ENCODE assay signal across 25 cellular contexts in the genomic region with DNA sequence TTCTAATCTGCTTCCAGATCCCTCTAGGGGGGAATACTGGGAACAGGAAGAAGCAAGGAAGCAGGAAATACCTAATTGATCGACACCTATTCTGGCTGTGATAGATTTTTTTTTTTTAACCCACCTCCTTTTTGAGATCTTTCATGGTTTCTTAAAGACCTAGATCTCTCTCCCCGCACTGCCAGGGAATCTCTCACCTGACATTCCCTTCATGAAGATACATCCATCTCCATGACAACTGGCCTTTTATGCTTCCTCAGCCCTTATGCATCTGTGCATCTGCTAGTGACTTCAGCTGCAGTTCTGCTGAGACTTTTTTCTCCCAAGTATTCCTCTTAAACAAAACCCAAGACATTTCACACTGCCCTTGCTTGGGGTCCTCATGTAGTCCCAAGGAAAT. TPM values are rescaled to one million over a fixed set of nuclear protein-coding genes. Genes with fewer than 3 reads are reported as not detected.
"Had no signal": no experiment of that assay in that cellular context is flagged by ENCODE, and none has a peak within 500 bp of the region (broad histone marks: within the 10 kb centered on the region; RNA-seq: fewer than 3 reads in every experiment).

No MANE protein-coding gene starts in this region.

- H3K27ac ChIP-seq: colonic mucosa, heart left ventricle, neutrophil, right atrium auricular region, sigmoid colon, skin epidermis, uterus had no signal

- H3K9me3 Mint-ChIP-seq: type B pancreatic cell had no signal

- H3K4me1 Mint-ChIP-seq: naive B cell, nephron had no signal

- H3K27me3 Mint-ChIP-seq: type B pancreatic cell had no signal

- ATAC-seq: heart left ventricle, left colon, left ventricle myocardium superior had no signal

- H3K4me3 Mint-ChIP-seq: naive B cell, nephron, type B pancreatic cell had no signal

- DNase-seq: colonic mucosa; dermis blood vessel endothelial cell; heart left ventricle; hippocampal formation; left colon; left ventricle myocardium superior; mesenchymal stem cell; naive B cell; sigmoid colon; stimulated activated CD4-positive, alpha-beta T cell treated with anti-CD3 and anti-CD28 coated beads, Interleukin-2, amount 100 ng/mL, for 24 hours; stimulated activated naive CD4-positive, alpha-beta T cell treated with Interleukin-2 at 50 U/mL for 16 hours; uterus had no signal

- H3K36me3 ChIP-seq: colonic mucosa, heart left ventricle, neutrophil, right atrium auricular region, sigmoid colon, uterus had no signal

- H3K27me3 ChIP-seq: colonic mucosa, heart left ventricle, neutrophil, right atrium auricular region, sigmoid colon, uterus had no signal

- H3K36me3 Mint-ChIP-seq: type B pancreatic cell had no signal

- H3K4me1 ChIP-seq: colonic mucosa, heart left ventricle, right atrium auricular region, sigmoid colon, uterus had no signal

- H3K4me3 ChIP-seq: colonic mucosa, heart left ventricle, lung, right atrium auricular region, sigmoid colon, skin epidermis, uterus had no signal

- H3K27ac Mint-ChIP-seq: nephron, type B pancreatic cell had no signal

- H3K9me3 ChIP-seq: colonic mucosa, heart left ventricle, neutrophil, right atrium auricular region, sigmoid colon, uterus had no signal

RNA-seq across cellular contexts. Expression of gene CPO, which starts 21.1 kb away (rescaled TPM):
- total RNA-seq: cerebellum, colonic mucosa, dermis blood vessel endothelial cell, frontal cortex, glomerular endothelial cell, kidney epithelial cell, left colon, osteoblast, pulmonary artery endothelial cell, right atrium auricular region had no signal
- polyA plus RNA-seq: fibroblast of lung had no signal
